ENCODE assay signal across 10 cellular contexts in genomic region chrX:69028006-69028760, GRCh38.
DNase-seq lines count a peak whose midpoint lies in the region; ATAC-seq, FAIRE-seq and TF ChIP-seq lines count a peak whose summit lies in the region.
"Had no signal": no experiment of that assay in that cellular context is flagged by ENCODE, and none has a peak within 500 bp of the region (broad histone marks: within the 10 kb centered on the region; RNA-seq: fewer than 3 reads in every experiment).

No MANE protein-coding gene starts in this region.

- FAIRE-seq in D721Med (lab: Jason Lieb, UNC): no peak

- ATAC-seq in GM18499 (IDR thresholded peaks at IDR 0.05; ENCODE audit: insufficient read depth, unreplicated experiment) (peak; percentile 89), GM21526 (IDR thresholded peaks at IDR 0.05; ENCODE audit: low FRiP score, unreplicated experiment) (peak; percentile 95), HG03469 (IDR thresholded peaks at IDR 0.05; ENCODE audit: unreplicated experiment) (peak; percentile 79)

- DNase-seq in germinal center (ENCODE audit: low spot score) (peak; percentile 8), Ammon's horn (ENCODE audit: low spot score) (no peak), D721Med (ENCODE audit: insufficient read length, low spot score) (no peak), NCI-H2171 treated with DMSO at 0.1 percent for 48 hours (lab: John Stamatoyannopoulos, UW) (no peak), SHP77 (lab: John Stamatoyannopoulos, UW) (no peak)
- DNase-seq: activated naive CD4-positive, alpha-beta T cell treated with anti-CD3 and anti-CD28 coated beads, Interleukin-2, amount 10 ng/mL, durations not matched to agents 7 days and 5 days; NCI-H2171 had no signal

- no peak for TF ChIP-seq CTCF in D721Med (IDR thresholded peaks at IDR 0.05; ENCODE audit: insufficient read depth, missing control alignments)
